1 cellular context compared by ENCODE assay signal in the genomic region with DNA sequence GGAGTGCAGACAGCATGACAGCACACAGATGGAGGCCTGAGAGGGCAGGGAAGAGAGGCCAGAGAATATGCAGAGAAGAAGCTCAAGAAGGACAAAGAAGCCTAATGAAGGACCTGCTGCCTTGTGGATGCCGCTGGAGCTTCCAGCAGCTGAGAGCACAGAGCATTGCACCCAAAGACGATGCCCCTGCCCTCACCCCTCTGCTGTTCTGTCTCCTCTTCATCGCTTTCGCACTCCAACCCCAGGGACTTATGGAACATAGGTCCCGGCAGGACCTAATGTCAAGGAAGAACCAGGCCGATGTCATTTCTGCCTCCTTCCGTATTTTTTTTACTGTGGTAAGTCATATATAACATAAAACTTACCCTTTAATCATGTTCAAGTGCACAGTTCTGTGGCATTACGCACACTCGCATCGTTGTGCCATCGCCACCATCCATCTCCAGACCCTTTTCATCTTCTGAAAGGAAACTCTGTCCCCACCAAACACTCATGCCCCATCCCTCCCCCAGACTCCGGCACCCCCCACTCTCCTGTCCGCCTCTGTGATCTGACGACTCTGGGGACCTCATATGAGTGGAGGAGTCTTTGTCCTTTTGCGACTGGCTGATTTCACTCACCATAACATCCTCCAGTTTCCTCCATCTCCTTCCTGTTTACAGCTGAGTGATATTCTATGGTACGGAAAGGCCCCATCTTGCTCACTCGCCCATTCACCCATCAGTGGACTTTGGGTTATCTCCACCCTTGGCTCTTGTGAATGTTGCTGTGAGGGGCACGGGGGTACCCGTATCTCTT.
TF ChIP-seq lines count a peak whose summit lies in the region.

No MANE protein-coding gene starts in this region.

TF ChIP-seq in GM12878, 131 proteins besides CTCF, POLR2A, EP300 and RAD21:
- TF ChIP-seq NR2F1 (conservative IDR thresholded peaks at IDR 0.05) (no peak), MYB (IDR thresholded peaks at IDR 0.05; ENCODE audit: borderline replicate concordance, low read depth, low read length) (no peak), ETV6 (conservative IDR thresholded peaks at IDR 0.05 in 1 of 2, IDR thresholded peaks at IDR 0.05 in 1 of 2; ENCODE audit: borderline replicate concordance in 1 of 2, low read depth in 1 of 2) (no peak), MTA2 (IDR thresholded peaks at IDR 0.05; ENCODE audit: low read depth) (no peak), JUND (IDR thresholded peaks at IDR 0.05; ENCODE audit: low read depth, low read length) (no peak), BMI1 (IDR thresholded peaks at IDR 0.05; ENCODE audit: borderline replicate concordance) (no peak)
- TF ChIP-seq, protein P1, sequence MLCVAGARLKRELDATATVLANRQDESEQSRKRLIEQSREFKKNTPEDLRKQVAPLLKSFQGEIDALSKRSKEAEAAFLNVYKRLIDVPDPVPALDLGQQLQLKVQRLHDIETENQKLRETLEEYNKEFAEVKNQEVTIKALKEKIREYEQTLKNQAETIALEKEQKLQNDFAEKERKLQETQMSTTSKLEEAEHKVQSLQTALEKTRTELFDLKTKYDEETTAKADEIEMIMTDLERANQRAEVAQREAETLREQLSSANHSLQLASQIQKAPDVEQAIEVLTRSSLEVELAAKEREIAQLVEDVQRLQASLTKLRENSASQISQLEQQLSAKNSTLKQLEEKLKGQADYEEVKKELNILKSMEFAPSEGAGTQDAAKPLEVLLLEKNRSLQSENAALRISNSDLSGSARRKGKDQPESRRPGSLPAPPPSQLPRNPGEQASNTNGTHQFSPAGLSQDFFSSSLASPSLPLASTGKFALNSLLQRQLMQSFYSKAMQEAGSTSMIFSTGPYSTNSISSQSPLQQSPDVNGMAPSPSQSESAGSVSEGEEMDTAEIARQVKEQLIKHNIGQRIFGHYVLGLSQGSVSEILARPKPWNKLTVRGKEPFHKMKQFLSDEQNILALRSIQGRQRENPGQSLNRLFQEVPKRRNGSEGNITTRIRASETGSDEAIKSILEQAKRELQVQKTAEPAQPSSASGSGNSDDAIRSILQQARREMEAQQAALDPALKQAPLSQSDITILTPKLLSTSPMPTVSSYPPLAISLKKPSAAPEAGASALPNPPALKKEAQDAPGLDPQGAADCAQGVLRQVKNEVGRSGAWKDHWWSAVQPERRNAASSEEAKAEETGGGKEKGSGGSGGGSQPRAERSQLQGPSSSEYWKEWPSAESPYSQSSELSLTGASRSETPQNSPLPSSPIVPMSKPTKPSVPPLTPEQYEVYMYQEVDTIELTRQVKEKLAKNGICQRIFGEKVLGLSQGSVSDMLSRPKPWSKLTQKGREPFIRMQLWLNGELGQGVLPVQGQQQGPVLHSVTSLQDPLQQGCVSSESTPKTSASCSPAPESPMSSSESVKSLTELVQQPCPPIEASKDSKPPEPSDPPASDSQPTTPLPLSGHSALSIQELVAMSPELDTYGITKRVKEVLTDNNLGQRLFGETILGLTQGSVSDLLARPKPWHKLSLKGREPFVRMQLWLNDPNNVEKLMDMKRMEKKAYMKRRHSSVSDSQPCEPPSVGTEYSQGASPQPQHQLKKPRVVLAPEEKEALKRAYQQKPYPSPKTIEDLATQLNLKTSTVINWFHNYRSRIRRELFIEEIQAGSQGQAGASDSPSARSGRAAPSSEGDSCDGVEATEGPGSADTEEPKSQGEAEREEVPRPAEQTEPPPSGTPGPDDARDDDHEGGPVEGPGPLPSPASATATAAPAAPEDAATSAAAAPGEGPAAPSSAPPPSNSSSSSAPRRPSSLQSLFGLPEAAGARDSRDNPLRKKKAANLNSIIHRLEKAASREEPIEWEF (IDR thresholded peaks at IDR 0.05; ENCODE audit: insufficient replicate concordance, low read depth, low read length) = no peak
- TF ChIP-seq, protein P2, sequence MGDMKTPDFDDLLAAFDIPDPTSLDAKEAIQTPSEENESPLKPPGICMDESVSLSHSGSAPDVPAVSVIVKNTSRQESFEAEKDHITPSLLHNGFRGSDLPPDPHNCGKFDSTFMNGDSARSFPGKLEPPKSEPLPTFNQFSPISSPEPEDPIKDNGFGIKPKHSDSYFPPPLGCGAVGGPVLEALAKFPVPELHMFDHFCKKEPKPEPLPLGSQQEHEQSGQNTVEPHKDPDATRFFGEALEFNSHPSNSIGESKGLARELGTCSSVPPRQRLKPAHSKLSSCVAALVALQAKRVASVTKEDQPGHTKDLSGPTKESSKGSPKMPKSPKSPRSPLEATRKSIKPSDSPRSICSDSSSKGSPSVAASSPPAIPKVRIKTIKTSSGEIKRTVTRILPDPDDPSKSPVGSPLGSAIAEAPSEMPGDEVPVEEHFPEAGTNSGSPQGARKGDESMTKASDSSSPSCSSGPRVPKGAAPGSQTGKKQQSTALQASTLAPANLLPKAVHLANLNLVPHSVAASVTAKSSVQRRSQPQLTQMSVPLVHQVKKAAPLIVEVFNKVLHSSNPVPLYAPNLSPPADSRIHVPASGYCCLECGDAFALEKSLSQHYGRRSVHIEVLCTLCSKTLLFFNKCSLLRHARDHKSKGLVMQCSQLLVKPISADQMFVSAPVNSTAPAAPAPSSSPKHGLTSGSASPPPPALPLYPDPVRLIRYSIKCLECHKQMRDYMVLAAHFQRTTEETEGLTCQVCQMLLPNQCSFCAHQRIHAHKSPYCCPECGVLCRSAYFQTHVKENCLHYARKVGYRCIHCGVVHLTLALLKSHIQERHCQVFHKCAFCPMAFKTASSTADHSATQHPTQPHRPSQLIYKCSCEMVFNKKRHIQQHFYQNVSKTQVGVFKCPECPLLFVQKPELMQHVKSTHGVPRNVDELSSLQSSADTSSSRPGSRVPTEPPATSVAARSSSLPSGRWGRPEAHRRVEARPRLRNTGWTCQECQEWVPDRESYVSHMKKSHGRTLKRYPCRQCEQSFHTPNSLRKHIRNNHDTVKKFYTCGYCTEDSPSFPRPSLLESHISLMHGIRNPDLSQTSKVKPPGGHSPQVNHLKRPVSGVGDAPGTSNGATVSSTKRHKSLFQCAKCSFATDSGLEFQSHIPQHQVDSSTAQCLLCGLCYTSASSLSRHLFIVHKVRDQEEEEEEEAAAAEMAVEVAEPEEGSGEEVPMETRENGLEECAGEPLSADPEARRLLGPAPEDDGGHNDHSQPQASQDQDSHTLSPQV (IDR thresholded peaks at IDR 0.05) = no peak
- TF ChIP-seq, protein P3, sequence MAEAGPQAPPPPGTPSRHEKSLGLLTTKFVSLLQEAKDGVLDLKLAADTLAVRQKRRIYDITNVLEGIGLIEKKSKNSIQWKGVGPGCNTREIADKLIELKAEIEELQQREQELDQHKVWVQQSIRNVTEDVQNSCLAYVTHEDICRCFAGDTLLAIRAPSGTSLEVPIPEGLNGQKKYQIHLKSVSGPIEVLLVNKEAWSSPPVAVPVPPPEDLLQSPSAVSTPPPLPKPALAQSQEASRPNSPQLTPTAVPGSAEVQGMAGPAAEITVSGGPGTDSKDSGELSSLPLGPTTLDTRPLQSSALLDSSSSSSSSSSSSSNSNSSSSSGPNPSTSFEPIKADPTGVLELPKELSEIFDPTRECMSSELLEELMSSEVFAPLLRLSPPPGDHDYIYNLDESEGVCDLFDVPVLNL (IDR thresholded peaks at IDR 0.05; ENCODE audit: low read depth, low read length) = no peak
- TF ChIP-seq, protein P4, sequence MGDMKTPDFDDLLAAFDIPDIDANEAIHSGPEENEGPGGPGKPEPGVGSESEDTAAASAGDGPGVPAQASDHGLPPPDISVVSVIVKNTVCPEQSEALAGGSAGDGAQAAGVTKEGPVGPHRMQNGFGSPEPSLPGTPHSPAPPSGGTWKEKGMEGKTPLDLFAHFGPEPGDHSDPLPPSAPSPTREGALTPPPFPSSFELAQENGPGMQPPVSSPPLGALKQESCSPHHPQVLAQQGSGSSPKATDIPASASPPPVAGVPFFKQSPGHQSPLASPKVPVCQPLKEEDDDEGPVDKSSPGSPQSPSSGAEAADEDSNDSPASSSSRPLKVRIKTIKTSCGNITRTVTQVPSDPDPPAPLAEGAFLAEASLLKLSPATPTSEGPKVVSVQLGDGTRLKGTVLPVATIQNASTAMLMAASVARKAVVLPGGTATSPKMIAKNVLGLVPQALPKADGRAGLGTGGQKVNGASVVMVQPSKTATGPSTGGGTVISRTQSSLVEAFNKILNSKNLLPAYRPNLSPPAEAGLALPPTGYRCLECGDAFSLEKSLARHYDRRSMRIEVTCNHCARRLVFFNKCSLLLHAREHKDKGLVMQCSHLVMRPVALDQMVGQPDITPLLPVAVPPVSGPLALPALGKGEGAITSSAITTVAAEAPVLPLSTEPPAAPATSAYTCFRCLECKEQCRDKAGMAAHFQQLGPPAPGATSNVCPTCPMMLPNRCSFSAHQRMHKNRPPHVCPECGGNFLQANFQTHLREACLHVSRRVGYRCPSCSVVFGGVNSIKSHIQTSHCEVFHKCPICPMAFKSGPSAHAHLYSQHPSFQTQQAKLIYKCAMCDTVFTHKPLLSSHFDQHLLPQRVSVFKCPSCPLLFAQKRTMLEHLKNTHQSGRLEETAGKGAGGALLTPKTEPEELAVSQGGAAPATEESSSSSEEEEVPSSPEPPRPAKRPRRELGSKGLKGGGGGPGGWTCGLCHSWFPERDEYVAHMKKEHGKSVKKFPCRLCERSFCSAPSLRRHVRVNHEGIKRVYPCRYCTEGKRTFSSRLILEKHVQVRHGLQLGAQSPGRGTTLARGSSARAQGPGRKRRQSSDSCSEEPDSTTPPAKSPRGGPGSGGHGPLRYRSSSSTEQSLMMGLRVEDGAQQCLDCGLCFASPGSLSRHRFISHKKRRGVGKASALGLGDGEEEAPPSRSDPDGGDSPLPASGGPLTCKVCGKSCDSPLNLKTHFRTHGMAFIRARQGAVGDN (IDR thresholded peaks at IDR 0.05) = no peak
